ENCODE assay signal across 8 cellular contexts in the genomic region with DNA sequence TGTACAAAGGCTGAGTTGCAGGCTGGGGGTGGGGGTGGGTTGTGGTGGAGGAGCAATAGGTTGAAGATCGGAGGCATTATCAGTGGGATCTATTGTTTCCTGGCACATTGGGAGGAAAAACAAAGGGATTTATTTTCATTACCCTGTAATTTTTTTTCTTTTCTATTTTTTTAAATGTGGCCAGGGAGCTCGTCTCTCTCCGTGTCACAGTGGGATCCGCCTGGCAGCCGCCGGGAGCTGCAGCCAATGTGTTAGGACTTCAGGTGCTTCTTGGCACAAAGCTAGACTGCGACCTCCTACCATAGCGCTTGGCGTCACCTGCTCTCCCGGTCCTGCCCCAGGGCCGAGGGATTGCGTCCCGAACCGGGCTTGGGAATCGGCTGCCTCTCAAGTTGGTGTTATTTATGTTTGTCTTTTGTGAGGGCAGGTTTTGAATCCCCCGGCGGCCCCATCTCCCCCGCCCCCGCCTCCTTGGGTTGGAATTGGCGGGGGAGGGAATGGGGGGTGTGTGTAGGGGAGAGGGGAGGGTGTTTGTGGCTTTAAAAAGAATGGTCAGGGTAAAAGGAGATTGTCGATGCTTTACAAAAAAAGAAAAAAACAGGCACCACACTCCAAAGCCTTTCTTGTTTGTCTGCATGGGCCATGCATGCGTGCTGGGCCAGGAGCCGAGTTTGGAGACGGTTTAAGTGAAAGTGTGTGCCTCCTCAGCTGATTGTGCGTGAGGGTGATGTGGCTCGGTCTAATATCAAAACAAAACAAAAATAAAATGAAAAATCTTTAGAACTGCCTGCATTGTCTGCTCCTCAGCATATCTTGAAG. TPM values are rescaled to one million over a fixed set of nuclear protein-coding genes. Genes with fewer than 3 reads are reported as not detected.
DNase-seq lines count a peak whose midpoint lies in the region; ATAC-seq and TF ChIP-seq lines count a peak whose summit lies in the region.

No MANE protein-coding gene starts in this region.

- WGBS in endodermal cell (ENCODE audit: insufficient coverage in 1 of 2, insufficient read length in 1 of 2), 2 experiments, result 0% methylated on average over 4 to 24 of the region's 26 CpGs

- no peaks in the 10 kb centered on the region for H3K27me3 ChIP-seq in endodermal cell (ENCODE audit: control insufficient read depth, insufficient read depth, low read length, poor library complexity, severe bottlenecking)
- no peaks in the 10 kb centered on the region for H3K27me3 ChIP-seq in tibial artery

- DNase-seq in activated T-cell treated with anti-CD3 and anti-CD28 coated beads, Interleukin-2, amount 50 U/mL, for 72 hours, result no peak
- no peak for DNase-seq in activated T-cell treated with anti-CD3 and anti-CD28 coated beads, Interleukin-2, amount 50 U/mL, for 1 hour
- DNase-seq in NCI-H774 (lab: John Stamatoyannopoulos, UW) (peak; percentile 70), endodermal cell (peak; percentile 88), memory B cell (ENCODE audit: low spot score in 2 of 2) (no peak), tibial artery (no peak), SIG-M5 treated with dmso at 0.1 percent for 504 hours (lab: John Stamatoyannopoulos, UW; ENCODE audit: unreplicated experiment) (no peak)

- peaks cover 49% of the 10 kb centered on the region for H3K27me3 Mint-ChIP-seq in activated T-cell treated with anti-CD3 and anti-CD28 coated beads, Interleukin-2, amount 50 U/mL, for 72 hours (ENCODE audit: low read depth)
- no peaks in the 10 kb centered on the region for H3K27me3 Mint-ChIP-seq in endodermal cell (ENCODE audit: insufficient read depth)
- peaks cover 12% of the 10 kb centered on the region for H3K27me3 Mint-ChIP-seq in memory B cell

- H3K9ac ChIP-seq in endodermal cell (ENCODE audit: extremely low read depth, low read length, poor library complexity, severe bottlenecking), result peak overlapping the region; percentile 68

- H3K4me1 ChIP-seq in endodermal cell (ENCODE audit: control insufficient read depth, insufficient read depth, low read length) (peaks cover 9% of the 10 kb centered on the region), tibial artery (peaks cover 0 to 29% (median 7%) of the 10 kb centered on the region in 4 donors)

- H3K4me3 Mint-ChIP-seq in activated T-cell treated with anti-CD3 and anti-CD28 coated beads, Interleukin-2, amount 50 U/mL, for 72 hours, result peak overlapping the region; percentile 58
- H3K4me3 Mint-ChIP-seq in endodermal cell, result peak overlapping the region; percentile 84
- H3K4me3 Mint-ChIP-seq in memory B cell, result peak overlapping the region; percentile 72

- H3K4me1 Mint-ChIP-seq in activated T-cell treated with anti-CD3 and anti-CD28 coated beads, Interleukin-2, amount 50 U/mL, for 72 hours (ENCODE audit: low read depth), result peaks cover 7% of the 10 kb centered on the region
- H3K4me1 Mint-ChIP-seq in endodermal cell (peaks cover 45% of the 10 kb centered on the region), memory B cell (peaks cover 7% of the 10 kb centered on the region)

- TF ChIP-seq CTCF in endodermal cell (conservative IDR thresholded peaks at IDR 0.05) (no peak), tibial artery (IDR thresholded peaks at IDR 0.05) (no peak)

- no peaks in the 10 kb centered on the region for H3K9me3 Mint-ChIP-seq in activated T-cell treated with anti-CD3 and anti-CD28 coated beads, Interleukin-2, amount 50 U/mL, for 72 hours
- H3K9me3 Mint-ChIP-seq in endodermal cell (no peaks in the 10 kb centered on the region), memory B cell (no peaks in the 10 kb centered on the region)

- intact Hi-C loops in tibial artery (cut with DNase I; ENCODE audit: low total_unique reads), result no loop called here

- ATAC-seq in activated T-cell treated with anti-CD3 and anti-CD28 coated beads, Interleukin-2, amount 50 U/mL, for 72 hours (replicated peaks in 1 of 2), result no peak
- peak; percentile 14 for ATAC-seq in memory B cell (ENCODE audit: low read depth)
- no peak for ATAC-seq in HG03342 (IDR thresholded peaks at IDR 0.05; ENCODE audit: unreplicated experiment)

- no peak overlapping the region for H3K27ac Mint-ChIP-seq in activated T-cell treated with anti-CD3 and anti-CD28 coated beads, Interleukin-2, amount 50 U/mL, for 72 hours
- H3K27ac Mint-ChIP-seq in endodermal cell (peak overlapping the region; percentile 92), memory B cell (no peak overlapping the region)

- H3K36me3 ChIP-seq in endodermal cell (ENCODE audit: control insufficient read depth, insufficient read depth, low read length) (peaks cover 7% of the 10 kb centered on the region), tibial artery (no peaks in the 10 kb centered on the region)

- H3K9me3 ChIP-seq in endodermal cell (ENCODE audit: control insufficient read depth, low read length) (no peaks in the 10 kb centered on the region), tibial artery (no peaks in the 10 kb centered on the region)

- H3K36me3 Mint-ChIP-seq in activated T-cell treated with anti-CD3 and anti-CD28 coated beads, Interleukin-2, amount 50 U/mL, for 72 hours (ENCODE audit: insufficient read depth in 2 of 2), result no peaks in the 10 kb centered on the region
- H3K36me3 Mint-ChIP-seq in endodermal cell (ENCODE audit: low read depth) (no peaks in the 10 kb centered on the region), memory B cell (no peaks in the 10 kb centered on the region)

- peak overlapping the region; percentile 94 for H3K27ac ChIP-seq in endodermal cell (ENCODE audit: low read depth, low read length)
- peak overlapping the region; percentile 66 to 68 for H3K27ac ChIP-seq in tibial artery

- H3K4me3 ChIP-seq in endodermal cell (ENCODE audit: low read length), result peak overlapping the region; percentile 88
- peak overlapping the region; percentile 58 to 65 for H3K4me3 ChIP-seq in tibial artery

RNA-seq across cellular contexts. Expression of gene PPP1R9A, which starts 1.0 kb away (rescaled TPM):
- under 1 TPM; 0.02 to 0.19 TPM for total RNA-seq in activated T-cell treated with anti-CD3 and anti-CD28 coated beads, Interleukin-2, amount 50 U/mL, for 72 hours
- total RNA-seq in endodermal cell, result 10 to 100 TPM; 38.7 to 39.4 TPM
- 11.1 TPM for polyA plus RNA-seq in endodermal cell (2013, experiment 1 of 2)
- 11.7 TPM for polyA plus RNA-seq in endodermal cell (2013, experiment 2 of 2)

Comparison
In these comparisons a context has a peak if more than half of its experiments do, and no peak if none do; other contexts are left out.
1. DNase-seq: peak in NCI-H774 (single experiment) and endodermal cell (single experiment); none in activated T-cell treated with anti-CD3 and anti-CD28 coated beads, Interleukin-2, amount 50 U/mL, for 72 hours (0 of 2), activated T-cell treated with anti-CD3 and anti-CD28 coated beads, Interleukin-2, amount 50 U/mL, for 1 hour (single experiment), memory B cell (0 of 2), tibial artery (0 of 2) and SIG-M5 treated with dmso at 0.1 percent for 504 hours (single experiment).
2. RNA of gene PPP1R9A, which starts 1.0 kb away (total RNA-seq): 38.7 to 39.4 TPM in endodermal cell; 0.02 to 0.19 TPM in activated T-cell treated with anti-CD3 and anti-CD28 coated beads, Interleukin-2, amount 50 U/mL, for 72 hours; every median in the first group is over 10 times any median in the second.
3. Peak in every context shown above with its lines, with median percentiles within 50 percentile points of each other: H3K4me3 Mint-ChIP-seq.